In the genomic region with DNA sequence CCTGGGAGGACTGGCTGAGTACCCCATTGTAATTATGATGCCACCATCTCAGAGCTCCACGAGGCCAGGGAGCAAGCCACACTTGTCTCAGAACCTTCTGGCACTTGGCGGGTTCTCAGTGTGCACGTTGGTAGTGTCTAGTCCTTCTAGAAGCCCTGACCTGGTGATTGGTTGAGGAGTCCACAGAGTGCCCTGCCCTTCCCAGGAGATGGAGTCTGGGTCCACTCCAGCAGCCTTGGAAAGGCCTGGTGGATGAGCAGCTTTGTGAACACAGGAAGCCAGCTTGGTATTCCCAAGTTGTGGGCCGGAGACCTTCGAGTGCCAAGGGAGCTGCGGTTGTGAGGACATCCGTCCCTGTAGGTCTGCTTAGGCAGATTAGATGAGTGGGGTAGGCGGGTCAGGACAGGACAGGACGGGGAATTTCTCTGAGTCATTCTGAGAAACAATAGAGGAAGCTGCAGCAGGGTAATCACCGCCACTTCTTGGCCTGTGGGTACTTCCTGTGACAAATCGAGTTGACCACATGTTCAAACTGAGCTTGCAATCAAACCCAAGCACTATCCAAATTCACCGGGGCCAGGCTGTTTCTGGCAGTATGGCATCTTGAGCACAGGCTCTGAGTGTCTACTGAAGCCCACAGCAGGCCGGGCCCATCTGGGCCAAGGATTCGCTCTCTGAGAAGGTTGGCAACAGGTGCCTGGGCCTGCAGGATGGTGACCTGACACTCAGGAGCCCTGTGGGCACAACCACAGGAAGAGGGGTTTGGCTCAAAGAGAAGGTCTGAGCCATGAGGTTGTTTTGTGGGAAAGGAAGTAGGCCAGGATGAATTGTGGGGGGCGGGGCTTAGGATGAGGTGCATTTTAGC, we compare ENCODE assay signal across 1 cellular context.
A peak's percentile ranks its signal among the peaks of the same experiment; 100 is the strongest.
TF ChIP-seq lines count a peak whose summit lies in the region.

No MANE protein-coding gene starts in this region.

TF ChIP-seq in GM12878, 131 proteins besides CTCF, POLR2A, EP300 and RAD21 (continued from another document and continues in another):
- TF ChIP-seq, protein P1, sequence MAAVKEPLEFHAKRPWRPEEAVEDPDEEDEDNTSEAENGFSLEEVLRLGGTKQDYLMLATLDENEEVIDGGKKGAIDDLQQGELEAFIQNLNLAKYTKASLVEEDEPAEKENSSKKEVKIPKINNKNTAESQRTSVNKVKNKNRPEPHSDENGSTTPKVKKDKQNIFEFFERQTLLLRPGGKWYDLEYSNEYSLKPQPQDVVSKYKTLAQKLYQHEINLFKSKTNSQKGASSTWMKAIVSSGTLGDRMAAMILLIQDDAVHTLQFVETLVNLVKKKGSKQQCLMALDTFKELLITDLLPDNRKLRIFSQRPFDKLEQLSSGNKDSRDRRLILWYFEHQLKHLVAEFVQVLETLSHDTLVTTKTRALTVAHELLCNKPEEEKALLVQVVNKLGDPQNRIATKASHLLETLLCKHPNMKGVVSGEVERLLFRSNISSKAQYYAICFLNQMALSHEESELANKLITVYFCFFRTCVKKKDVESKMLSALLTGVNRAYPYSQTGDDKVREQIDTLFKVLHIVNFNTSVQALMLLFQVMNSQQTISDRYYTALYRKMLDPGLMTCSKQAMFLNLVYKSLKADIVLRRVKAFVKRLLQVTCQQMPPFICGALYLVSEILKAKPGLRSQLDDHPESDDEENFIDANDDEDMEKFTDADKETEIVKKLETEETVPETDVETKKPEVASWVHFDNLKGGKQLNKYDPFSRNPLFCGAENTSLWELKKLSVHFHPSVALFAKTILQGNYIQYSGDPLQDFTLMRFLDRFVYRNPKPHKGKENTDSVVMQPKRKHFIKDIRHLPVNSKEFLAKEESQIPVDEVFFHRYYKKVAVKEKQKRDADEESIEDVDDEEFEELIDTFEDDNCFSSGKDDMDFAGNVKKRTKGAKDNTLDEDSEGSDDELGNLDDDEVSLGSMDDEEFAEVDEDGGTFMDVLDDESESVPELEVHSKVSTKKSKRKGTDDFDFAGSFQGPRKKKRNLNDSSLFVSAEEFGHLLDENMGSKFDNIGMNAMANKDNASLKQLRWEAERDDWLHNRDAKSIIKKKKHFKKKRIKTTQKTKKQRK (IDR thresholded peaks at IDR 0.05; ENCODE audit: low read depth, low read length): no peak
- TF ChIP-seq SMC3 (IDR thresholded peaks at IDR 0.05; ENCODE audit: borderline replicate concordance, low read length) (no peak), CREB1 (IDR thresholded peaks at IDR 0.05; ENCODE audit: low read depth) (peak; percentile 73), TCF7 (IDR thresholded peaks at IDR 0.05; ENCODE audit: borderline replicate concordance) (no peak), CHD1 (IDR thresholded peaks at IDR 0.05; ENCODE audit: low read depth, low read length) (no peak), MTA3 (IDR thresholded peaks at IDR 0.05; ENCODE audit: borderline replicate concordance, low read length) (peak; percentile 96; the same call in 1 of the 2 replicates), NFIC (IDR thresholded peaks at IDR 0.05; ENCODE audit: low read depth, low read length) (peak; percentile 94), BHLHE40 (IDR thresholded peaks at IDR 0.05; ENCODE audit: borderline replicate concordance in 1 of 2, low read depth in 2 of 2, low read length in 1 of 2) (peak; percentile 45 to 63; a peak in 2 of 4 replicates), GATAD2B (conservative IDR thresholded peaks at IDR 0.05; ENCODE audit: low read depth) (peak; percentile 84; the same call in 1 of the 2 replicates), HCFC1 (IDR thresholded peaks at IDR 0.05; ENCODE audit: low read length) (no peak), POU2F2 (IDR thresholded peaks at IDR 0.05; ENCODE audit: borderline replicate concordance, low read depth, low read length) (0 out of 3 replicates have a peak, but pooled peaks have one; percentile 45), CEBPB (IDR thresholded peaks at IDR 0.05; ENCODE audit: borderline replicate concordance in 1 of 2, low read depth in 2 of 2, low read length in 2 of 2) (no peak), ZNF622 (IDR thresholded peaks at IDR 0.05) (no peak), PAX8 (IDR thresholded peaks at IDR 0.05) (no peak), NR2C1 (IDR thresholded peaks at IDR 0.05) (no peak), ZNF274 (IDR thresholded peaks at IDR 0.05; ENCODE audit: insufficient read depth, insufficient read length) (no peak), TCF3 (IDR thresholded peaks at IDR 0.05; ENCODE audit: borderline replicate concordance, insufficient read depth, low read depth, low read length) (peak; percentile 57; the same call in 1 of the 2 replicates), SIN3A (IDR thresholded peaks at IDR 0.05; ENCODE audit: low read depth, low read length) (no peak), CBFB (IDR thresholded peaks at IDR 0.05; ENCODE audit: low read depth) (peak; percentile 85), RELA (IDR thresholded peaks at IDR 0.05; ENCODE audit: borderline replicate concordance, partially characterized antibody) (peak; percentile 98), MXI1 (IDR thresholded peaks at IDR 0.05; ENCODE audit: low read depth, low read length) (peak; percentile 72; the same call in 1 of the 2 replicates), IRF4 (IDR thresholded peaks at IDR 0.05; ENCODE audit: low read depth, low read length) (peak; percentile 98), DPF2 (IDR thresholded peaks at IDR 0.05) (peak; percentile 100), JUNB (IDR thresholded peaks at IDR 0.05) (peak; percentile 95), ESRRA (IDR thresholded peaks at IDR 0.05; ENCODE audit: low read length) (no peak), CBX3 (IDR thresholded peaks at IDR 0.05; ENCODE audit: borderline replicate concordance, low read depth) (no peak), STAT1 (conservative IDR thresholded peaks at IDR 0.05) (no peak)
- TF ChIP-seq, protein P2, sequence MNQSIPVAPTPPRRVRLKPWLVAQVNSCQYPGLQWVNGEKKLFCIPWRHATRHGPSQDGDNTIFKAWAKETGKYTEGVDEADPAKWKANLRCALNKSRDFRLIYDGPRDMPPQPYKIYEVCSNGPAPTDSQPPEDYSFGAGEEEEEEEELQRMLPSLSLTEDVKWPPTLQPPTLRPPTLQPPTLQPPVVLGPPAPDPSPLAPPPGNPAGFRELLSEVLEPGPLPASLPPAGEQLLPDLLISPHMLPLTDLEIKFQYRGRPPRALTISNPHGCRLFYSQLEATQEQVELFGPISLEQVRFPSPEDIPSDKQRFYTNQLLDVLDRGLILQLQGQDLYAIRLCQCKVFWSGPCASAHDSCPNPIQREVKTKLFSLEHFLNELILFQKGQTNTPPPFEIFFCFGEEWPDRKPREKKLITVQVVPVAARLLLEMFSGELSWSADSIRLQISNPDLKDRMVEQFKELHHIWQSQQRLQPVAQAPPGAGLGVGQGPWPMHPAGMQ (IDR thresholded peaks at IDR 0.05; ENCODE audit: borderline replicate concordance): no peak
- TF ChIP-seq, protein P3, sequence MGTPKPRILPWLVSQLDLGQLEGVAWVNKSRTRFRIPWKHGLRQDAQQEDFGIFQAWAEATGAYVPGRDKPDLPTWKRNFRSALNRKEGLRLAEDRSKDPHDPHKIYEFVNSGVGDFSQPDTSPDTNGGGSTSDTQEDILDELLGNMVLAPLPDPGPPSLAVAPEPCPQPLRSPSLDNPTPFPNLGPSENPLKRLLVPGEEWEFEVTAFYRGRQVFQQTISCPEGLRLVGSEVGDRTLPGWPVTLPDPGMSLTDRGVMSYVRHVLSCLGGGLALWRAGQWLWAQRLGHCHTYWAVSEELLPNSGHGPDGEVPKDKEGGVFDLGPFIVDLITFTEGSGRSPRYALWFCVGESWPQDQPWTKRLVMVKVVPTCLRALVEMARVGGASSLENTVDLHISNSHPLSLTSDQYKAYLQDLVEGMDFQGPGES (IDR thresholded peaks at IDR 0.05): no peak
- TF ChIP-seq, protein P4, sequence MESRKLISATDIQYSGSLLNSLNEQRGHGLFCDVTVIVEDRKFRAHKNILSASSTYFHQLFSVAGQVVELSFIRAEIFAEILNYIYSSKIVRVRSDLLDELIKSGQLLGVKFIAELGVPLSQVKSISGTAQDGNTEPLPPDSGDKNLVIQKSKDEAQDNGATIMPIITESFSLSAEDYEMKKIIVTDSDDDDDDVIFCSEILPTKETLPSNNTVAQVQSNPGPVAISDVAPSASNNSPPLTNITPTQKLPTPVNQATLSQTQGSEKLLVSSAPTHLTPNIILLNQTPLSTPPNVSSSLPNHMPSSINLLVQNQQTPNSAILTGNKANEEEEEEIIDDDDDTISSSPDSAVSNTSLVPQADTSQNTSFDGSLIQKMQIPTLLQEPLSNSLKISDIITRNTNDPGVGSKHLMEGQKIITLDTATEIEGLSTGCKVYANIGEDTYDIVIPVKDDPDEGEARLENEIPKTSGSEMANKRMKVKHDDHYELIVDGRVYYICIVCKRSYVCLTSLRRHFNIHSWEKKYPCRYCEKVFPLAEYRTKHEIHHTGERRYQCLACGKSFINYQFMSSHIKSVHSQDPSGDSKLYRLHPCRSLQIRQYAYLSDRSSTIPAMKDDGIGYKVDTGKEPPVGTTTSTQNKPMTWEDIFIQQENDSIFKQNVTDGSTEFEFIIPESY (IDR thresholded peaks at IDR 0.05): no peak
- TF ChIP-seq, protein P5, sequence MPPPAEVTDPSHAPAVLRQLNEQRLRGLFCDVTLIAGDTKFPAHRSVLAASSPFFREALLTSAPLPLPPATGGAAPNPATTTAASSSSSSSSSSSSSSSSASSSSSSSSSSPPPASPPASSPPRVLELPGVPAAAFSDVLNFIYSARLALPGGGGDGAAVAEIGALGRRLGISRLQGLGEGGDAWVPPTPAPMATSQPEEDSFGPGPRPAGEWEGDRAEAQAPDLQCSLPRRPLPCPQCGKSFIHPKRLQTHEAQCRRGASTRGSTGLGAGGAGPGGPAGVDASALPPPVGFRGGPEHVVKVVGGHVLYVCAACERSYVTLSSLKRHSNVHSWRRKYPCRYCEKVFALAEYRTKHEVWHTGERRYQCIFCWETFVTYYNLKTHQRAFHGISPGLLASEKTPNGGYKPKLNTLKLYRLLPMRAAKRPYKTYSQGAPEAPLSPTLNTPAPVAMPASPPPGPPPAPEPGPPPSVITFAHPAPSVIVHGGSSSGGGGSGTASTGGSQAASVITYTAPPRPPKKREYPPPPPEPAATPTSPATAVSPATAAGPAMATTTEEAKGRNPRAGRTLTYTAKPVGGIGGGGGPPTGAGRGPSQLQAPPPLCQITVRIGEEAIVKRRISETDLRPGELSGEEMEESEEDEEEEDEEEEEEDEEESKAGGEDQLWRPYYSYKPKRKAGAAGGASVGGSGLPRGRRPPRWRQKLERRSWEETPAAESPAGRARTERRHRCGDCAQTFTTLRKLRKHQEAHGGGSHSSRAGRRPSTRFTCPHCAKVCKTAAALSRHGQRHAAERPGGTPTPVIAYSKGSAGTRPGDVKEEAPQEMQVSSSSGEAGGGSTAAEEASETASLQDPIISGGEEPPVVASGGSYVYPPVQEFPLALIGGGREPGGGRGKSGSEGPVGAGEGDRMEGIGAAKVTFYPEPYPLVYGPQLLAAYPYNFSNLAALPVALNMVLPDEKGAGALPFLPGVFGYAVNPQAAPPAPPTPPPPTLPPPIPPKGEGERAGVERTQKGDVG (CRISPR knock-in tag; IDR thresholded peaks at IDR 0.05): no peak
- TF ChIP-seq, protein P6, sequence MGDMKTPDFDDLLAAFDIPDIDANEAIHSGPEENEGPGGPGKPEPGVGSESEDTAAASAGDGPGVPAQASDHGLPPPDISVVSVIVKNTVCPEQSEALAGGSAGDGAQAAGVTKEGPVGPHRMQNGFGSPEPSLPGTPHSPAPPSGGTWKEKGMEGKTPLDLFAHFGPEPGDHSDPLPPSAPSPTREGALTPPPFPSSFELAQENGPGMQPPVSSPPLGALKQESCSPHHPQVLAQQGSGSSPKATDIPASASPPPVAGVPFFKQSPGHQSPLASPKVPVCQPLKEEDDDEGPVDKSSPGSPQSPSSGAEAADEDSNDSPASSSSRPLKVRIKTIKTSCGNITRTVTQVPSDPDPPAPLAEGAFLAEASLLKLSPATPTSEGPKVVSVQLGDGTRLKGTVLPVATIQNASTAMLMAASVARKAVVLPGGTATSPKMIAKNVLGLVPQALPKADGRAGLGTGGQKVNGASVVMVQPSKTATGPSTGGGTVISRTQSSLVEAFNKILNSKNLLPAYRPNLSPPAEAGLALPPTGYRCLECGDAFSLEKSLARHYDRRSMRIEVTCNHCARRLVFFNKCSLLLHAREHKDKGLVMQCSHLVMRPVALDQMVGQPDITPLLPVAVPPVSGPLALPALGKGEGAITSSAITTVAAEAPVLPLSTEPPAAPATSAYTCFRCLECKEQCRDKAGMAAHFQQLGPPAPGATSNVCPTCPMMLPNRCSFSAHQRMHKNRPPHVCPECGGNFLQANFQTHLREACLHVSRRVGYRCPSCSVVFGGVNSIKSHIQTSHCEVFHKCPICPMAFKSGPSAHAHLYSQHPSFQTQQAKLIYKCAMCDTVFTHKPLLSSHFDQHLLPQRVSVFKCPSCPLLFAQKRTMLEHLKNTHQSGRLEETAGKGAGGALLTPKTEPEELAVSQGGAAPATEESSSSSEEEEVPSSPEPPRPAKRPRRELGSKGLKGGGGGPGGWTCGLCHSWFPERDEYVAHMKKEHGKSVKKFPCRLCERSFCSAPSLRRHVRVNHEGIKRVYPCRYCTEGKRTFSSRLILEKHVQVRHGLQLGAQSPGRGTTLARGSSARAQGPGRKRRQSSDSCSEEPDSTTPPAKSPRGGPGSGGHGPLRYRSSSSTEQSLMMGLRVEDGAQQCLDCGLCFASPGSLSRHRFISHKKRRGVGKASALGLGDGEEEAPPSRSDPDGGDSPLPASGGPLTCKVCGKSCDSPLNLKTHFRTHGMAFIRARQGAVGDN (IDR thresholded peaks at IDR 0.05): peak; percentile 27; the same call in 1 of the 2 replicates
- TF ChIP-seq, protein P7, sequence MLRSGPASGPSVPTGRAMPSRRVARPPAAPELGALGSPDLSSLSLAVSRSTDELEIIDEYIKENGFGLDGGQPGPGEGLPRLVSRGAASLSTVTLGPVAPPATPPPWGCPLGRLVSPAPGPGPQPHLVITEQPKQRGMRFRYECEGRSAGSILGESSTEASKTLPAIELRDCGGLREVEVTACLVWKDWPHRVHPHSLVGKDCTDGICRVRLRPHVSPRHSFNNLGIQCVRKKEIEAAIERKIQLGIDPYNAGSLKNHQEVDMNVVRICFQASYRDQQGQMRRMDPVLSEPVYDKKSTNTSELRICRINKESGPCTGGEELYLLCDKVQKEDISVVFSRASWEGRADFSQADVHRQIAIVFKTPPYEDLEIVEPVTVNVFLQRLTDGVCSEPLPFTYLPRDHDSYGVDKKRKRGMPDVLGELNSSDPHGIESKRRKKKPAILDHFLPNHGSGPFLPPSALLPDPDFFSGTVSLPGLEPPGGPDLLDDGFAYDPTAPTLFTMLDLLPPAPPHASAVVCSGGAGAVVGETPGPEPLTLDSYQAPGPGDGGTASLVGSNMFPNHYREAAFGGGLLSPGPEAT (IDR thresholded peaks at IDR 0.05; ENCODE audit: low read depth): peak; percentile 97
- TF ChIP-seq, protein P8, sequence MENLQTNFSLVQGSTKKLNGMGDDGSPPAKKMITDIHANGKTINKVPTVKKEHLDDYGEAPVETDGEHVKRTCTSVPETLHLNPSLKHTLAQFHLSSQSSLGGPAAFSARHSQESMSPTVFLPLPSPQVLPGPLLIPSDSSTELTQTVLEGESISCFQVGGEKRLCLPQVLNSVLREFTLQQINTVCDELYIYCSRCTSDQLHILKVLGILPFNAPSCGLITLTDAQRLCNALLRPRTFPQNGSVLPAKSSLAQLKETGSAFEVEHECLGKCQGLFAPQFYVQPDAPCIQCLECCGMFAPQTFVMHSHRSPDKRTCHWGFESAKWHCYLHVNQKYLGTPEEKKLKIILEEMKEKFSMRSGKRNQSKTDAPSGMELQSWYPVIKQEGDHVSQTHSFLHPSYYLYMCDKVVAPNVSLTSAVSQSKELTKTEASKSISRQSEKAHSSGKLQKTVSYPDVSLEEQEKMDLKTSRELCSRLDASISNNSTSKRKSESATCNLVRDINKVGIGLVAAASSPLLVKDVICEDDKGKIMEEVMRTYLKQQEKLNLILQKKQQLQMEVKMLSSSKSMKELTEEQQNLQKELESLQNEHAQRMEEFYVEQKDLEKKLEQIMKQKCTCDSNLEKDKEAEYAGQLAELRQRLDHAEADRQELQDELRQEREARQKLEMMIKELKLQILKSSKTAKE (IDR thresholded peaks at IDR 0.05; ENCODE audit: low read depth, poor library complexity, severe bottlenecking): peak; percentile 68
- TF ChIP-seq, protein P9, sequence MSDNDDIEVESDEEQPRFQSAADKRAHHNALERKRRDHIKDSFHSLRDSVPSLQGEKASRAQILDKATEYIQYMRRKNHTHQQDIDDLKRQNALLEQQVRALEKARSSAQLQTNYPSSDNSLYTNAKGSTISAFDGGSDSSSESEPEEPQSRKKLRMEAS (IDR thresholded peaks at IDR 0.05; ENCODE audit: low read depth, low read length): peak; percentile 21; the same call in 1 of the 2 replicates
